Comparison of ENCODE assay signal across 9 cellular contexts in the genomic region with DNA sequence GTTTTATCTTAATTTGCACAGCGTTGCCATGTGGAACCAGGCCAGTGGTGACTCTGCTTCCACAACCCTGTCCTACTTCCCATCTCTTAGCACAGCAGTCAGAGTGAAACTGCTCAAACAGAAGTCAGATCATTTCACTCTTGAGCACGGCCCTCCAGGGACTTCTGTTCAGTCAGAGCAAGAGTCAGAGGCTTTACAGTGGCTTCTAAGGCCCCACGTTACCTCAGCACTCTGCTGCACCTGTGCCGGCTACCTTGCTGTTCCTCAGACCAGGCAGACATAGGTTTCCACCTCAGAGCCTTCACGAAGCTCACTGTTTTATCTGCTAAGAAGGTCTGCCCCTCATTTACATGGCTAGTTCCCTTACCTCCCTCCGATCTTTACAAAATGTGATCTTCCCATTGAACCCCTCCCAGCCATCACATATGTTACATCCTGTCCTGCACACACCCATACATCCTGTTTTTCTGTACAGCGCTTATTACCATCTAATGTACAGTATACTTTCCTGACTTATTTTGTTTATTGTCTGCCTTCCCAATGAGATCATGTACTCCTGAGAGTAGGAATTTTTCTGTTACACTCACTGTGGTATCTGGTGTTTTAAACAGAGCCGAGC. TPM values are rescaled to one million over a fixed set of nuclear protein-coding genes. Genes with fewer than 3 reads are reported as not detected.
DNase-seq lines count a peak whose midpoint lies in the region; ATAC-seq, FAIRE-seq and TF ChIP-seq lines count a peak whose summit lies in the region.
"Had no signal": no experiment of that assay in that cellular context is flagged by ENCODE, and none has a peak within 500 bp of the region (broad histone marks: within the 10 kb centered on the region; RNA-seq: fewer than 3 reads in every experiment).

No MANE protein-coding gene starts in this region.

- DNase-seq in pancreas = no peak
- no peak for DNase-seq in NCI-H526 (lab: John Stamatoyannopoulos, UW)
- no peak for DNase-seq in H7
- no peak for DNase-seq in SHP77 treated with DMSO at 0.1 percent for 48 hours (lab: John Stamatoyannopoulos, UW)
- DNase-seq in UCSD-AML1 (lab: John Stamatoyannopoulos, UW; ENCODE audit: unreplicated experiment) = no peak

- H3K36me3 ChIP-seq in pancreas (peaks cover 0 to 66% (median 19%) of the 10 kb centered on the region in 3 donors), H7 (replicated peaks; ENCODE audit: control insufficient read depth, insufficient read depth, low read length) (peaks cover 14% of the 10 kb centered on the region)

- ATAC-seq in GM19023 (IDR thresholded peaks at IDR 0.05; ENCODE audit: unreplicated experiment) = peak; percentile 99
- ATAC-seq in HG02759 (IDR thresholded peaks at IDR 0.05; ENCODE audit: unreplicated experiment) = peak; percentile 99
- peak; percentile 96 to 97 for ATAC-seq in activated CD4-positive, CD25-positive, alpha-beta regulatory T cell treated with anti-CD3 and anti-CD28 coated beads, Interleukin-2, amount 50 U/mL, for 24 hours
- peak in 3 of 4 donors; percentile 25 to 60 (median 54) for ATAC-seq in pancreas

- no peaks in the 10 kb centered on the region for H3K27me3 ChIP-seq in pancreas
- H3K27me3 ChIP-seq in H7 (ENCODE audit: control insufficient read depth, insufficient read depth, low read length) = no peaks in the 10 kb centered on the region

- WGBS in pancreas, 2 donors = 88 to 89% methylated on average over 8 of the region's 8 CpGs

- H3K4me3 ChIP-seq in pancreas (no peak overlapping the region), H7 (ENCODE audit: insufficient read depth, low read depth, low read length) (no peak overlapping the region)

- H3K27ac ChIP-seq in pancreas = no peak overlapping the region
- H3K27ac ChIP-seq: KMS-11 had no signal

- FAIRE-seq in pancreas (lab: Jason Lieb, UNC) = no peak

- no peaks in the 10 kb centered on the region for H3K4me1 ChIP-seq in pancreas

- no peaks in the 10 kb centered on the region for H3K9me3 ChIP-seq in pancreas

- no peak for TF ChIP-seq CTCF in pancreas (IDR thresholded peaks at IDR 0.05)

- intact Hi-C loops in pancreas (cut with DNase I) = no loop called here

RNA-seq across cellular contexts. Expression of gene TM9SF2, which starts 41.6 kb away (rescaled TPM):
- total RNA-seq in pancreas = 10 to 100 TPM; 53.6 to 88.8 (median 67.5) TPM
- polyA plus RNA-seq in pancreas = 10 to 100 TPM; 22.7 to 57.6 TPM
- 75.3 and 88.8 TPM in 2 replicates for total RNA-seq in H7 (2014; rRNA removed; shearing (Covaris generic))
